ENCODE assay signal across 7 cellular contexts in genomic region chr1:45585110-45585426, GRCh38. TPM values are rescaled to one million over a fixed set of nuclear protein-coding genes. Genes with fewer than 3 reads are reported as not detected.
DNase-seq lines count a peak whose midpoint lies in the region; ATAC-seq, FAIRE-seq and TF ChIP-seq lines count a peak whose summit lies in the region.

No MANE protein-coding gene starts in this region.

- H4K20me1 ChIP-seq in keratinocyte (ENCODE audit: control insufficient read depth, extremely low read depth, insufficient read depth, low read length): peaks cover 11% of the 10 kb centered on the region

- TF ChIP-seq CTCF in keratinocyte (optimal IDR thresholded peaks at IDR 0.05 in 1 of 3, IDR thresholded peaks at IDR 0.05 in 1 of 3, conservative IDR thresholded peaks at IDR 0.05 in 1 of 3; ENCODE audit: extremely low read depth in 1 of 3, insufficient read depth in 2 of 3, low read length in 3 of 3): no peak

- no peak overlapping the region for H2AFZ ChIP-seq in keratinocyte (ENCODE audit: control insufficient read depth, low read length)

- H3K36me3 Mint-ChIP-seq in activated naive CD8-positive, alpha-beta T cell: no peaks in the 10 kb centered on the region

- H3K27me3 Mint-ChIP-seq in activated naive CD8-positive, alpha-beta T cell: no peaks in the 10 kb centered on the region

- H3K4me1 Mint-ChIP-seq in activated naive CD8-positive, alpha-beta T cell (ENCODE audit: low read depth): peaks cover 35% of the 10 kb centered on the region

- no peaks in the 10 kb centered on the region for H3K9me1 ChIP-seq in keratinocyte (ENCODE audit: control insufficient read depth, extremely low read depth, insufficient read depth, low read length)

- DNase-seq in keratinocyte (ENCODE audit: low read depth, low spot score) (no peak), NCI-H146 treated with DMSO at 0.1 percent for 48 hours (lab: John Stamatoyannopoulos, UW; ENCODE audit: unreplicated experiment) (no peak), DMS53 (lab: John Stamatoyannopoulos, UW) (no peak)

- H3K9me3 ChIP-seq in HUES6 (ENCODE audit: control insufficient read depth, insufficient read depth, low read depth, low read length) (no peaks in the 10 kb centered on the region), keratinocyte (ENCODE audit: control insufficient read depth, low read depth, low read length) (no peaks in the 10 kb centered on the region), stomach smooth muscle (ENCODE audit: control insufficient read depth in 2 of 2, low read length in 2 of 2) (no peaks in the 10 kb centered on the region)

- H3K4me1 ChIP-seq in HUES6 (ENCODE audit: control insufficient read depth, insufficient read depth, low read length): peaks cover 11% of the 10 kb centered on the region; the same call in 1 of the 2 replicates
- peaks cover 16% of the 10 kb centered on the region for H3K4me1 ChIP-seq in keratinocyte (ENCODE audit: control insufficient read depth, extremely low read depth, insufficient read depth, low read length)
- H3K4me1 ChIP-seq in stomach smooth muscle (ENCODE audit: control insufficient read depth, insufficient read depth, low read length): peaks cover 21% of the 10 kb centered on the region

- H3K4me3 Mint-ChIP-seq in activated naive CD8-positive, alpha-beta T cell: peak overlapping the region; percentile 99

- H3K36me3 ChIP-seq in HUES6 (ENCODE audit: control insufficient read depth, insufficient read depth, low read length): peaks cover 39% of the 10 kb centered on the region
- peaks cover 0 to 6% of the 10 kb centered on the region in 2 experiments for H3K36me3 ChIP-seq in keratinocyte (ENCODE audit: control insufficient read depth in 2 of 2, extremely low read depth in 1 of 2, insufficient read depth in 2 of 2, low read length in 2 of 2)
- H3K36me3 ChIP-seq in stomach smooth muscle (ENCODE audit: control insufficient read depth in 2 of 2, insufficient read depth in 2 of 2, low read length in 2 of 2): no peaks in the 10 kb centered on the region

- peaks cover 56% of the 10 kb centered on the region for H3K79me2 ChIP-seq in keratinocyte (ENCODE audit: control insufficient read depth, insufficient read depth, low read length)

- H3K9me3 Mint-ChIP-seq in activated naive CD8-positive, alpha-beta T cell (ENCODE audit: low read depth): no peaks in the 10 kb centered on the region

- H3K27ac ChIP-seq in HUES6 (ENCODE audit: low read depth, low read length) (peak overlapping the region; percentile 98), keratinocyte (ENCODE audit: control insufficient read depth, insufficient read depth, low read length) (peak overlapping the region; percentile 63), stomach smooth muscle (ENCODE audit: low read length) (peak overlapping the region; percentile 41)

- H3K4me3 ChIP-seq in HUES6 (ENCODE audit: low read depth, low read length) (peak overlapping the region; percentile 96), keratinocyte (ENCODE audit: control insufficient read depth in 2 of 3, extremely low read depth in 1 of 3, insufficient read depth in 2 of 3, low read depth in 1 of 3, low read length in 3 of 3) (peak overlapping the region; percentile 66 to 98 (median 79)), stomach smooth muscle (ENCODE audit: low read length in 2 of 2) (peak overlapping the region; percentile 87 to 99)

- H3K27ac Mint-ChIP-seq in activated naive CD8-positive, alpha-beta T cell: peak overlapping the region; percentile 99

- no peak for FAIRE-seq in keratinocyte (lab: Jason Lieb, UNC)

- dilution Hi-C loops in keratinocyte (cut with MboI; ENCODE audit: extremely low pct_ligation_motif_present, low sequenced_read_pairs): no loop called here

- peak overlapping the region; percentile 92 for H3K4me2 ChIP-seq in keratinocyte (ENCODE audit: control insufficient read depth, extremely low read depth, insufficient read depth, low read depth, low read length)

- peak overlapping the region; percentile 94 for H3K9ac ChIP-seq in HUES6 (ENCODE audit: low read length)
- peak overlapping the region; percentile 97 for H3K9ac ChIP-seq in keratinocyte (ENCODE audit: control insufficient read depth, extremely low read depth, insufficient read depth, low read length)
- H3K9ac ChIP-seq in stomach smooth muscle (ENCODE audit: low read length in 2 of 2): peak overlapping the region; percentile 13 to 62

- no peaks in the 10 kb centered on the region for H3K27me3 ChIP-seq in HUES6 (ENCODE audit: control insufficient read depth, insufficient read depth, low read length)
- H3K27me3 ChIP-seq in keratinocyte (ENCODE audit: control insufficient read depth, extremely low read depth, insufficient read depth, low read length): no peaks in the 10 kb centered on the region
- H3K27me3 ChIP-seq in stomach smooth muscle (ENCODE audit: control insufficient read depth in 1 of 2, insufficient read depth in 2 of 2, low read length in 2 of 2): no peaks in the 10 kb centered on the region

- ATAC-seq in HG02610 (IDR thresholded peaks at IDR 0.05; ENCODE audit: unreplicated experiment): no peak

RNA-seq across cellular contexts. Expression of gene NASP, which starts 1.2 kb away (rescaled TPM):
- polyA plus RNA-seq in keratinocyte: 19.9 to 61.7 TPM (median 60.1 TPM) in 3 replicates
- 39.9 TPM for polyA plus RNA-seq in keratinocyte (2011; ENCODE audit: low read depth)
- polyA plus RNA-seq in keratinocyte (2011; cell fraction: cytosol; rRNA removed): 23.0 and 23.6 TPM in 2 replicates
- polyA plus RNA-seq in keratinocyte (2011; cell fraction: nucleus; rRNA removed): 63.5 and 65.5 TPM in 2 replicates
- 19.2 and 64.9 TPM in 2 replicates for polyA plus RNA-seq in keratinocyte (2012; ENCODE audit: low replicate concordance)
- polyA minus RNA-seq in keratinocyte: 17.4 to 32.0 TPM (median 19.8 TPM) in 3 replicates
- 25.9 TPM for polyA minus RNA-seq in keratinocyte (2011; cell fraction: cytosol; rRNA and poly(A)+ RNA removed)
- 20.6 and 30.4 TPM in 2 replicates for polyA minus RNA-seq in keratinocyte (2011; cell fraction: nucleus; rRNA and poly(A)+ RNA removed)

RNA-seq across cellular contexts. Expression of gene AKR1A1, which starts 34.4 kb away (rescaled TPM):
- polyA plus RNA-seq in keratinocyte: 104 to 109 TPM (median 107 TPM) in 3 replicates
- polyA plus RNA-seq in keratinocyte (2011; ENCODE audit: low read depth): 33.4 TPM
- polyA plus RNA-seq in keratinocyte (2011; cell fraction: cytosol; rRNA removed): 84.2 and 96.9 TPM in 2 replicates
- 91.2 and 103 TPM in 2 replicates for polyA plus RNA-seq in keratinocyte (2011; cell fraction: nucleus; rRNA removed)
- polyA plus RNA-seq in keratinocyte (2012; ENCODE audit: low replicate concordance): 48.4 and 102 TPM in 2 replicates
- polyA minus RNA-seq in keratinocyte: 96.7 to 108 TPM (median 98.9 TPM) in 3 replicates
- 58.5 TPM for polyA minus RNA-seq in keratinocyte (2011; cell fraction: cytosol; rRNA and poly(A)+ RNA removed)
- polyA minus RNA-seq in keratinocyte (2011; cell fraction: nucleus; rRNA and poly(A)+ RNA removed): 29.2 and 30.4 TPM in 2 replicates

RNA-seq across cellular contexts. Expression of gene CCDC17, which starts 38.8 kb away (rescaled TPM):
- 0.17 to 0.57 TPM (median 0.37 TPM) in 3 replicates for polyA plus RNA-seq in keratinocyte
- polyA plus RNA-seq in keratinocyte (2011; ENCODE audit: low read depth): 1.4 TPM
- 0.05 and 0.06 TPM in 2 replicates for polyA plus RNA-seq in keratinocyte (2011; cell fraction: cytosol; rRNA removed)
- 2.8 and 4.1 TPM in 2 replicates for polyA plus RNA-seq in keratinocyte (2011; cell fraction: nucleus; rRNA removed)
- polyA plus RNA-seq in keratinocyte (2012; ENCODE audit: low replicate concordance): 0.36 and 1.1 TPM in 2 replicates
- polyA minus RNA-seq in keratinocyte: 1.3 to 3.7 TPM (median 2.9 TPM) in 3 replicates
- polyA minus RNA-seq in keratinocyte (2011; cell fraction: cytosol; rRNA and poly(A)+ RNA removed): not detected
- 3.7 and 6.1 TPM in 2 replicates for polyA minus RNA-seq in keratinocyte (2011; cell fraction: nucleus; rRNA and poly(A)+ RNA removed)

Comparison
In these comparisons a context has a peak if more than half of its experiments do, and no peak if none do; other contexts are left out.
1. H3K27ac ChIP-seq: peak in every context shown above with its lines; median percentile 98 in HUES6; 63 in keratinocyte; 41 in stomach smooth muscle.
2. H3K9ac ChIP-seq: peak in every context shown above with its lines; median percentile 97 in keratinocyte; 94 in HUES6; 38 in stomach smooth muscle.